10 cellular contexts compared by ENCODE assay signal in the genomic region with DNA sequence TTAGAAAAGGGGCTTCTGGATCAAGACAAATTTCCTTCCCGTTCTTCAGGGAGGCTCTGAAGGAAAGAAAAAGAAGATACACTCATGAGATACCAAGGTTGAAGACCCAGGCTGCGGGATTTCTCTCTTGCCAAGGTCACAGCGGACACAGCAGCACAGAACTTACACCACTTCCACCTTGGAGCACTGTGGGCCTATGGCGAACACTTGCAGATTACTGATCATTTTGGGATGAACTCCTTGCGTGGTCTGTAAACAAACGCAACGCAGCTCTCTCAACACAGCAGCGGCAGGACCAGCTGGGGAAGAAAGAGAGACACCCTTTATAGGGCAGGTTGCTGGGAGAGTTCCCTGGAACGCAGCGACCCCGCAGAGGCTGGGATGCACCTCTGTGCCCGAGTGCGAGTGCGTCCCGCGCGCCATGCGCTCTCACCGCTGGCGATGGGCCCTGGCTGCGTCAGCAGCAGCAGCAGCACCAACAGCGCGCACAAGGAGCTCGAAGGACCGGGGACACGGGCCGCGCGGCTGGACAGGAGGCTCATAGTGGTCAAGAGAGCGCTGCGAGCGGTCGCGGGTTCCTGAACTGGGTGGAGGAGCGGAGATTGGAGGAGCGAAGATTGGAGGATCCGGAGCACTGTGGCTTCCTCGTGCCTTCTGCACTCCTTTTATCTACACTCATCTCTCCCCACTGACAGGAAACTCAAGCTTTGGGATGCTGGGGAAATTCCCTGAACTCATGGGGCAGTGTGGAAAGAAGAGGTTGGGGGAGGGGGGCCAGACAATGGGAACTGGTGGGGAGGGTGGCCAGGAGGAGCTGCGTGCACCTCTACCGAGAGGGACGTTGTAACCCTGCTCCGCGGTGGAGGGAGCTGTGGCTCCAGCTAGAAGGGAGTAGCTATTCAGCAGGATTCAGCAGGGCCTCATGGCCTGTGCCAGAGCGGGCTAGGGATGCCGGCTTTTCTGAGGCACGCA. TPM values are rescaled to one million over a fixed set of nuclear protein-coding genes. Genes with fewer than 3 reads are reported as not detected.
A peak's percentile ranks its signal among the peaks of the same experiment; 100 is the strongest.
DNase-seq lines count a peak whose midpoint lies in the region; FAIRE-seq and TF ChIP-seq lines count a peak whose summit lies in the region.
"Had no signal": no experiment of that assay in that cellular context is flagged by ENCODE, and none has a peak within 500 bp of the region (broad histone marks: within the 10 kb centered on the region; RNA-seq: fewer than 3 reads in every experiment).

TSS of gene CXCL5 (minus strand) at position 638 of the 972 bp plus-strand sequence. CDS start at position 542, 96 bp downstream.

- H3K36me3 ChIP-seq in iPS-18a (ENCODE audit: control insufficient read depth, low read depth, low read length): no peaks in the 10 kb centered on the region

- H3K4me3 ChIP-seq in iPS-18a (ENCODE audit: low read length): peak within 1 kb of the TSS; percentile 45
- H3K4me3 ChIP-seq in retinal pigment epithelial cell (ENCODE audit: low read length): peak within 1 kb of the TSS; percentile 49

- no peak within 1 kb of the TSS for H3K9ac ChIP-seq in iPS-18a (ENCODE audit: low read length)

- H3K4me1 Mint-ChIP-seq in HFFc6 (ENCODE audit: low read depth): peaks cover 10% of the 10 kb centered on the region; the same call in 1 of the 2 replicates
- no peaks in the 10 kb centered on the region for H3K4me1 Mint-ChIP-seq in activated naive CD8-positive, alpha-beta T cell treated with anti-CD3 and anti-CD28 coated beads for 36 hours
- H3K4me1 Mint-ChIP-seq: naive B cell had no signal

- no peak for TF ChIP-seq CTCF in HFFc6 (IDR thresholded peaks at IDR 0.05)
- TF ChIP-seq CTCF in retinal pigment epithelial cell (conservative IDR thresholded peaks at IDR 0.05; ENCODE audit: low read depth, low read length): peak; percentile 28

- H3K4me3 Mint-ChIP-seq in HFFc6: peak within 1 kb of the TSS; percentile 82
- no peak within 1 kb of the TSS for H3K4me3 Mint-ChIP-seq in activated naive CD8-positive, alpha-beta T cell treated with anti-CD3 and anti-CD28 coated beads for 36 hours
- H3K4me3 Mint-ChIP-seq: activated T-cell treated with anti-CD3 and anti-CD28 coated beads, Interleukin-2, amount 50 U/mL, for 4 hours had no signal

- H3K27me3 Mint-ChIP-seq in HFFc6 (ENCODE audit: insufficient read depth): peaks cover 7% of the 10 kb centered on the region; the same call in 1 of the 2 replicates
- peaks cover 26% of the 10 kb centered on the region for H3K27me3 Mint-ChIP-seq in activated naive CD8-positive, alpha-beta T cell treated with anti-CD3 and anti-CD28 coated beads for 36 hours

- no peaks in the 10 kb centered on the region for H3K9me3 ChIP-seq in iPS-18a (ENCODE audit: control insufficient read depth, low read depth, low read length)

- no peaks in the 10 kb centered on the region for H3K36me3 Mint-ChIP-seq in HFFc6 (ENCODE audit: low read depth)
- no peaks in the 10 kb centered on the region for H3K36me3 Mint-ChIP-seq in activated naive CD8-positive, alpha-beta T cell treated with anti-CD3 and anti-CD28 coated beads for 36 hours
- H3K36me3 Mint-ChIP-seq: naive B cell had no signal

- DNase-seq in HFFc6: peak; percentile 15
- DNase-seq in dermis blood vessel endothelial cell: peak; percentile 52
- no peak for DNase-seq in retinal pigment epithelial cell (ENCODE audit: low read depth)
- no peak for DNase-seq in activated naive CD8-positive, alpha-beta T cell treated with anti-CD3 and anti-CD28 coated beads for 36 hours
- no peak for DNase-seq in activated gamma-delta T cell treated with Interleukin-2 at 50 U/mL for 16 hours
- no peak for DNase-seq in GM19239 (ENCODE audit: insufficient read length, low spot score)
- no peak for DNase-seq in NCI-H187 (lab: John Stamatoyannopoulos, UW)
- DNase-seq: activated T-cell treated with anti-CD3 and anti-CD28 coated beads, Interleukin-2, amount 50 U/mL, for 4 hours; naive B cell had no signal

- peaks cover 17% of the 10 kb centered on the region for H3K4me1 ChIP-seq in iPS-18a (ENCODE audit: control insufficient read depth, low read depth, low read length)

- no peak for FAIRE-seq in GM19239 (lab: Jason Lieb, UNC)

- peaks cover 3% of the 10 kb centered on the region for H3K27me3 ChIP-seq in iPS-18a (ENCODE audit: control insufficient read depth, insufficient read depth, low read length)

- no peaks in the 10 kb centered on the region for H3K9me3 Mint-ChIP-seq in HFFc6
- no peaks in the 10 kb centered on the region for H3K9me3 Mint-ChIP-seq in activated naive CD8-positive, alpha-beta T cell treated with anti-CD3 and anti-CD28 coated beads for 36 hours
- H3K9me3 Mint-ChIP-seq: activated T-cell treated with anti-CD3 and anti-CD28 coated beads, Interleukin-2, amount 50 U/mL, for 4 hours had no signal

- no peak within 1 kb of the TSS for H3K27ac ChIP-seq in iPS-18a (ENCODE audit: low read length)

- no peak within 1 kb of the TSS for H3K27ac Mint-ChIP-seq in HFFc6
- no peak within 1 kb of the TSS for H3K27ac Mint-ChIP-seq in activated naive CD8-positive, alpha-beta T cell treated with anti-CD3 and anti-CD28 coated beads for 36 hours
- H3K27ac Mint-ChIP-seq: naive B cell had no signal

RNA-seq across cellular contexts. Expression of gene CXCL5, which starts in this region (rescaled TPM):
- under 1 TPM in 3 of 6 experiments, not detected in 3; 0.07 to 0.17 (median 0.14) TPM for total RNA-seq in HFFc6 (2021; fragmentation: NEBNext Ultra II Directional; extraction: Animal tissue kit (Norgen Biotek cat#: 25700))
- total RNA-seq in dermis blood vessel endothelial cell: 0.23 and 0.51 TPM in 2 replicates
- not detected for total RNA-seq in activated naive CD8-positive, alpha-beta T cell treated with anti-CD3 and anti-CD28 coated beads for 36 hours
- total RNA-seq: activated T-cell treated with anti-CD3 and anti-CD28 coated beads, Interleukin-2, amount 50 U/mL, for 4 hours had no signal

Comparison
In these comparisons a context has a peak if more than half of its experiments do, and no peak if none do; other contexts are left out.
1. Peak in DNase-seq in HFFc6; RNA of the gene not detected or under 1 TPM.
2. Peak in DNase-seq in dermis blood vessel endothelial cell; RNA of the gene not detected or under 1 TPM.